16 cellular contexts compared by ENCODE assay signal in genomic region chr6:36419295-36419694, GRCh38. TPM values are rescaled to one million over a fixed set of nuclear protein-coding genes. Genes with fewer than 3 reads are reported as not detected.
A peak's percentile ranks its signal among the peaks of the same experiment; 100 is the strongest.
DNase-seq lines count a peak whose midpoint lies in the region; ATAC-seq and TF ChIP-seq lines count a peak whose summit lies in the region.
"Had no signal": no experiment of that assay in that cellular context is flagged by ENCODE, and none has a peak within 500 bp of the region (broad histone marks: within the 10 kb centered on the region; RNA-seq: fewer than 3 reads in every experiment).

No MANE protein-coding gene starts in this region.

- CTCF ChIA-PET in PC-9 (lab: Charles Lee) = interaction anchor here (0.5 to 0.6 kb wide), 2 partner anchors 112 to 1100 kb away, joined by 3 read pairs; no protein-coding TSS in a partner anchor

- no peaks in the 10 kb centered on the region for H3K9me3 ChIP-seq in PC-9 (ENCODE audit: insufficient read depth, low read depth)
- no peaks in the 10 kb centered on the region for H3K9me3 ChIP-seq in mucosa of descending colon
- no peaks in the 10 kb centered on the region for H3K9me3 ChIP-seq in left ventricle myocardium inferior (replicated peaks)

- H3K36me3 ChIP-seq in PC-9 (ENCODE audit: low read depth) (no peaks in the 10 kb centered on the region), mucosa of descending colon (ENCODE audit: low read depth) (no peaks in the 10 kb centered on the region), left ventricle myocardium inferior (no peaks in the 10 kb centered on the region)

- peak overlapping the region; percentile 23 for H3K27ac ChIP-seq in PC-9
- H3K27ac ChIP-seq in epithelial cell of prostate = peak overlapping the region; percentile 61
- no peak overlapping the region for H3K27ac ChIP-seq in left ventricle myocardium inferior (replicated peaks)
- H3K27ac ChIP-seq: C4-2B had no signal

- no peak for ATAC-seq in mucosa of descending colon
- ATAC-seq in HG02973 (IDR thresholded peaks at IDR 0.05; ENCODE audit: unreplicated experiment) = no peak
- ATAC-seq: Panc1 had no signal

- H3K4me3 ChIP-seq in PC-9 (no peak overlapping the region), mucosa of descending colon (no peak overlapping the region), left ventricle myocardium inferior (no peak overlapping the region)

- H3K4me1 ChIP-seq in PC-9 (replicated peaks; ENCODE audit: insufficient read depth) = peaks cover 29% of the 10 kb centered on the region
- H3K4me1 ChIP-seq in mucosa of descending colon (ENCODE audit: low read depth) = peaks cover 2% of the 10 kb centered on the region
- peaks cover 15% of the 10 kb centered on the region for H3K4me1 ChIP-seq in left ventricle myocardium inferior

- intact Hi-C loops in PC-9 (cut with micrococcal nuclease; ENCODE audit: unreplicated experiment) (no loop called here), mucosa of descending colon (cut with DNase I, micrococcal nuclease) (no loop called here), left ventricle myocardium inferior (cut with micrococcal nuclease) (no loop called here)

- no peaks in the 10 kb centered on the region for H4K20me1 ChIP-seq in PC-9 (ENCODE audit: insufficient read depth)

- peaks cover 17% of the 10 kb centered on the region for H3F3A ChIP-seq in PC-9 (ENCODE audit: insufficient read depth, low read depth)

- no peaks in the 10 kb centered on the region for H3K79me2 ChIP-seq in PC-9 (ENCODE audit: low read depth)

- TF ChIP-seq CTCF in PC-9 (conservative IDR thresholded peaks at IDR 0.05) = no peak
- no peak for TF ChIP-seq CTCF in mucosa of descending colon (IDR thresholded peaks at IDR 0.05)
- no peak for TF ChIP-seq CTCF in left ventricle myocardium inferior (IDR thresholded peaks at IDR 0.05; ENCODE audit: borderline replicate concordance)

- no peaks in the 10 kb centered on the region for H3K9me2 ChIP-seq in PC-9 (ENCODE audit: insufficient read depth)

- peak; percentile 33 for DNase-seq in SIG-M5 treated with dmso at 0.1 percent for 504 hours (lab: John Stamatoyannopoulos, UW; ENCODE audit: unreplicated experiment)
- no peak for DNase-seq in SIG-M5 (lab: John Stamatoyannopoulos, UW)
- peak in 1 of 2 experiments; percentile 76 for DNase-seq in PC-9
- peak; percentile 52 for DNase-seq in epithelial cell of prostate (ENCODE audit: low read depth, low spot score)
- no peak for DNase-seq in mucosa of descending colon
- DNase-seq in left ventricle myocardium inferior = no peak
- DNase-seq in NCI-H128 (lab: John Stamatoyannopoulos, UW; ENCODE audit: unreplicated experiment) = no peak
- DNase-seq: DMS153, H7, NCI-H1092 treated with DMSO at 0.1 percent for 48 hours, NCI-H187 treated with DMSO at 0.1 percent for 48 hours, NCI-H510A treated with DMSO at 0.1 percent for 48 hours, SHP77 had no signal

- no TSS peak for BruUV-seq in PC-9 (replicated peaks; lab: Mats Ljungman, UMichigan)

- POLR2A ChIA-PET in PC-9 (lab: Charles Lee; ENCODE audit: unreplicated experiment) = interaction anchor here (0.6 kb wide), 1 partner anchor 54 kb away, joined by 3 read pairs; no protein-coding TSS in a partner anchor

- H3K27me3 ChIP-seq in PC-9 (ENCODE audit: insufficient read depth, low read depth) (no peaks in the 10 kb centered on the region), left ventricle myocardium inferior (ENCODE audit: low read depth) (no peaks in the 10 kb centered on the region)

- H2AFZ ChIP-seq in PC-9 = no peak overlapping the region

- peak overlapping the region; percentile 37 for H3K4me2 ChIP-seq in PC-9

RNA-seq across cellular contexts. Expression of gene PXT1, which starts 23.4 kb away (rescaled TPM):
- not detected in 2 replicates for total RNA-seq in PC-9 (2021)
- total RNA-seq in mucosa of descending colon = not detected
- total RNA-seq in left ventricle myocardium inferior = not detected

RNA-seq across cellular contexts. Expression of gene KCTD20, which starts 23.5 kb away (rescaled TPM):
- total RNA-seq in PC-9 (2021) = 34.2 and 42.5 TPM in 2 replicates
- total RNA-seq in mucosa of descending colon = 10 to 100 TPM; 24.4 to 40.5 (median 28.0) TPM
- 21.3 TPM for total RNA-seq in left ventricle myocardium inferior

RNA-seq across cellular contexts. Expression of gene ETV7, which starts 31.8 kb away (rescaled TPM):
- total RNA-seq in PC-9 (2021) (0.57 and 0.83 TPM in 2 replicates), mucosa of descending colon (1 to 10 TPM; 2.6 to 5.7 (median 2.8) TPM), left ventricle myocardium inferior (not detected)

Comparison
In these comparisons a context has a peak if more than half of its experiments do, and no peak if none do; other contexts are left out.
1. DNase-seq: peak in SIG-M5 treated with dmso at 0.1 percent for 504 hours (single experiment) and epithelial cell of prostate (single experiment); none in SIG-M5 (single experiment), mucosa of descending colon (0 of 3), left ventricle myocardium inferior (single experiment) and NCI-H128 (single experiment).